Comparison of ENCODE assay signal across 17 cellular contexts in genomic region chr1:231727171-231727570, GRCh38.
DNase-seq lines count a peak whose midpoint lies in the region; ATAC-seq and TF ChIP-seq lines count a peak whose summit lies in the region.
"Had no signal": no experiment of that assay in that cellular context is flagged by ENCODE, and none has a peak within 500 bp of the region (broad histone marks: within the 10 kb centered on the region; RNA-seq: fewer than 3 reads in every experiment).

No MANE protein-coding gene starts in this region.

- H3K27ac Mint-ChIP-seq in dendritic cell treated with granulocyte-macrophage colony-stimulating factor and Interleukin-4, amounts not matched to agents 40 ng/mL and 50 ng/mL, for 4 days = peak overlapping the region; percentile 34
- H3K27ac Mint-ChIP-seq in mesothelial cell of epicardium = peak overlapping the region; percentile 32
- peak overlapping the region in 3 of 10 donors; percentile 2 to 57 (median 53) for H3K27ac Mint-ChIP-seq in naive thymus-derived CD8-positive, alpha-beta T cell
- H3K27ac Mint-ChIP-seq: CD8-positive, alpha-beta memory T cell; H9 had no signal

- H3K9me3 Mint-ChIP-seq in dendritic cell treated with granulocyte-macrophage colony-stimulating factor and Interleukin-4, amounts not matched to agents 40 ng/mL and 50 ng/mL, for 4 days = no peaks in the 10 kb centered on the region
- peaks cover 9% of the 10 kb centered on the region for H3K9me3 Mint-ChIP-seq in mesothelial cell of epicardium
- peaks cover 0 to 3% (median 0%) of the 10 kb centered on the region in 9 donors for H3K9me3 Mint-ChIP-seq in naive thymus-derived CD8-positive, alpha-beta T cell
- H3K9me3 Mint-ChIP-seq: CD8-positive, alpha-beta memory T cell had no signal

- H3K9me3 ChIP-seq in tibial artery = no peaks in the 10 kb centered on the region
- H3K9me3 ChIP-seq: Caco-2 had no signal

- no peaks in the 10 kb centered on the region for H3K27me3 Mint-ChIP-seq in dendritic cell treated with granulocyte-macrophage colony-stimulating factor and Interleukin-4, amounts not matched to agents 40 ng/mL and 50 ng/mL, for 4 days
- no peaks in the 10 kb centered on the region for H3K27me3 Mint-ChIP-seq in mesothelial cell of epicardium (ENCODE audit: low read depth)
- H3K27me3 Mint-ChIP-seq in naive thymus-derived CD8-positive, alpha-beta T cell = no peaks in the 10 kb centered on the region

- H3K4me1 ChIP-seq in tibial artery = no peaks in the 10 kb centered on the region
- H3K4me1 ChIP-seq: Caco-2 had no signal

- intact Hi-C loops in dendritic cell treated with granulocyte-macrophage colony-stimulating factor and Interleukin-4, amounts not matched to agents 40 ng/mL and 50 ng/mL, for 4 days (cut with micrococcal nuclease) = no loop called here
- intact Hi-C loops in tibial artery (cut with DNase I; ENCODE audit: low total_unique reads) = no loop called here

- no peak for ATAC-seq in naive thymus-derived CD8-positive, alpha-beta T cell

- no peak for TF ChIP-seq CTCF in mesothelial cell of epicardium (IDR thresholded peaks at IDR 0.05; ENCODE audit: unreplicated experiment)
- TF ChIP-seq CTCF in tibial artery (IDR thresholded peaks at IDR 0.05) = no peak

- H3K36me3 Mint-ChIP-seq in dendritic cell treated with granulocyte-macrophage colony-stimulating factor and Interleukin-4, amounts not matched to agents 40 ng/mL and 50 ng/mL, for 4 days (ENCODE audit: low read depth) = peaks cover 13% of the 10 kb centered on the region
- H3K36me3 Mint-ChIP-seq in mesothelial cell of epicardium = peaks cover 1% of the 10 kb centered on the region
- H3K36me3 Mint-ChIP-seq in naive thymus-derived CD8-positive, alpha-beta T cell = peaks cover 4 to 23% (median 14%) of the 10 kb centered on the region in 3 donors

- no peaks in the 10 kb centered on the region for H3K27me3 ChIP-seq in tibial artery
- H3K27me3 ChIP-seq: BLaER1 had no signal

- no peak overlapping the region for H3K4me3 ChIP-seq in tibial artery
- H3K4me3 ChIP-seq: BLaER1 had no signal

- peak; percentile 56 for DNase-seq in NCI-H2171 treated with DMSO at 0.1 percent for 48 hours (lab: John Stamatoyannopoulos, UW)
- DNase-seq in NCI-H2171 (lab: John Stamatoyannopoulos, UW) = no peak
- DNase-seq in mesothelial cell of epicardium (ENCODE audit: low spot score in 2 of 2, unreplicated experiment in 2 of 2) = no peak
- no peak for DNase-seq in tibial artery
- DNase-seq in dermis blood vessel endothelial cell = no peak
- no peak for DNase-seq in naive thymus-derived CD8-positive, alpha-beta T cell
- DNase-seq: AML-193; Caco-2; CD8-positive, alpha-beta memory T cell; DMS53; EL; GOT3; H9; IMR-90 had no signal

- peaks cover 28% of the 10 kb centered on the region for H3K4me1 Mint-ChIP-seq in dendritic cell treated with granulocyte-macrophage colony-stimulating factor and Interleukin-4, amounts not matched to agents 40 ng/mL and 50 ng/mL, for 4 days (ENCODE audit: low read depth)
- peaks cover 3% of the 10 kb centered on the region for H3K4me1 Mint-ChIP-seq in mesothelial cell of epicardium
- H3K4me1 Mint-ChIP-seq in naive thymus-derived CD8-positive, alpha-beta T cell = peaks cover 3 to 8% (median 5%) of the 10 kb centered on the region in 4 donors
- H3K4me1 Mint-ChIP-seq: CD8-positive, alpha-beta memory T cell had no signal

- POLR2A ChIA-PET in naive thymus-derived CD8-positive, alpha-beta T cell (lab: Charles Lee) = no interaction called here

- no peaks in the 10 kb centered on the region for H3K36me3 ChIP-seq in tibial artery
- H3K36me3 ChIP-seq: BLaER1 had no signal

- H3K27ac ChIP-seq in tibial artery = no peak overlapping the region
- H3K27ac ChIP-seq: 22Rv1, BLaER1 had no signal

- no peak overlapping the region for H3K4me3 Mint-ChIP-seq in dendritic cell treated with granulocyte-macrophage colony-stimulating factor and Interleukin-4, amounts not matched to agents 40 ng/mL and 50 ng/mL, for 4 days
- no peak overlapping the region for H3K4me3 Mint-ChIP-seq in mesothelial cell of epicardium
- H3K4me3 Mint-ChIP-seq in naive thymus-derived CD8-positive, alpha-beta T cell = no peak overlapping the region
- H3K4me3 Mint-ChIP-seq: CD8-positive, alpha-beta memory T cell; H9 had no signal
